ENCODE assay signal across 19 cellular contexts in genomic region chr6:827431-827830, GRCh38.
DNase-seq lines count a peak whose midpoint lies in the region; ATAC-seq and TF ChIP-seq lines count a peak whose summit lies in the region.
"Had no signal": no experiment of that assay in that cellular context is flagged by ENCODE, and none has a peak within 500 bp of the region (broad histone marks: within the 10 kb centered on the region; RNA-seq: fewer than 3 reads in every experiment).

No MANE protein-coding gene starts in this region.

- ATAC-seq in mucosa of descending colon (peak; percentile 70), GM21723 (IDR thresholded peaks at IDR 0.05; ENCODE audit: unreplicated experiment) (no peak)
- no peak for ATAC-seq in activated CD4-positive, CD25-positive, alpha-beta regulatory T cell treated with anti-CD3 and anti-CD28 coated beads, Interleukin-2, amount 50 U/mL, for 24 hours
- ATAC-seq: A549, T-cell had no signal

- CTCF ChIA-PET in GM10248 (lab: Yijun Ruan, JAX) = no interaction called here

- no peaks in the 10 kb centered on the region for H3K36me3 ChIP-seq in mucosa of descending colon (ENCODE audit: low read depth)
- H3K36me3 ChIP-seq: BLaER1 treated with 17β-estradiol and CSF1 and Interleukin-3, amounts not matched to agents 10 nM and 100 nM had no signal

- TF ChIP-seq CTCF in GM10248 (IDR thresholded peaks at IDR 0.05; ENCODE audit: control extremely low read depth, extremely low read depth, low read depth, missing control alignments) = no peak
- no peak for TF ChIP-seq CTCF in mucosa of descending colon (IDR thresholded peaks at IDR 0.05)

- intact Hi-C loops in mucosa of descending colon (cut with DNase I, micrococcal nuclease) = no loop called here

- H3K4me3 ChIP-seq in mucosa of descending colon = no peak overlapping the region
- H3K4me3 ChIP-seq: A549; BLaER1 treated with 17β-estradiol and CSF1 and Interleukin-3, amounts not matched to agents 10 nM and 100 nM; SK-N-MC had no signal

- DNase-seq in GM10248 (ENCODE audit: extremely low spot score) (peak; percentile 20), GM19238 (ENCODE audit: insufficient read length, low spot score) (peak; percentile 12), MV-4-11 (lab: John Stamatoyannopoulos, UW) (peak; percentile 93), mucosa of descending colon (no peak), DMS53 treated with DMSO at 0.1 percent for 48 hours (lab: John Stamatoyannopoulos, UW; ENCODE audit: unreplicated experiment) (no peak)
- no peak for DNase-seq in stimulated activated CD4-positive, alpha-beta T cell treated with anti-CD3 and anti-CD28 coated beads, Interleukin-4, amount 100 ng/mL, for 24 hours
- DNase-seq: H9, IMR-90, NCI-H1048, NCI-H146, NCI-H2081 treated with DMSO at 0.1 percent for 48 hours, NCI-H524, Right ventricle myocardium superior, T-cell had no signal

- H3K9me3 ChIP-seq in mucosa of descending colon = no peaks in the 10 kb centered on the region

- no peaks in the 10 kb centered on the region for H3K4me1 ChIP-seq in mucosa of descending colon (ENCODE audit: low read depth)
- H3K4me1 ChIP-seq: A549; BLaER1 treated with 17β-estradiol and CSF1 and Interleukin-3, amounts not matched to agents 10 nM and 100 nM had no signal

- POLR2A ChIA-PET in GM10248 (lab: Yijun Ruan, JAX) = no interaction called here

Comparison
In these comparisons a context has a peak if more than half of its experiments do, and no peak if none do; other contexts are left out.
1. DNase-seq: peak in GM10248 (single experiment), GM19238 (single experiment) and MV-4-11 (single experiment); none in mucosa of descending colon (0 of 3), stimulated activated CD4-positive, alpha-beta T cell treated with anti-CD3 and anti-CD28 coated beads, Interleukin-4, amount 100 ng/mL, for 24 hours (single experiment) and DMS53 treated with DMSO at 0.1 percent for 48 hours (single experiment).